Comparison of ENCODE assay signal across 9 cellular contexts in the genomic region with DNA sequence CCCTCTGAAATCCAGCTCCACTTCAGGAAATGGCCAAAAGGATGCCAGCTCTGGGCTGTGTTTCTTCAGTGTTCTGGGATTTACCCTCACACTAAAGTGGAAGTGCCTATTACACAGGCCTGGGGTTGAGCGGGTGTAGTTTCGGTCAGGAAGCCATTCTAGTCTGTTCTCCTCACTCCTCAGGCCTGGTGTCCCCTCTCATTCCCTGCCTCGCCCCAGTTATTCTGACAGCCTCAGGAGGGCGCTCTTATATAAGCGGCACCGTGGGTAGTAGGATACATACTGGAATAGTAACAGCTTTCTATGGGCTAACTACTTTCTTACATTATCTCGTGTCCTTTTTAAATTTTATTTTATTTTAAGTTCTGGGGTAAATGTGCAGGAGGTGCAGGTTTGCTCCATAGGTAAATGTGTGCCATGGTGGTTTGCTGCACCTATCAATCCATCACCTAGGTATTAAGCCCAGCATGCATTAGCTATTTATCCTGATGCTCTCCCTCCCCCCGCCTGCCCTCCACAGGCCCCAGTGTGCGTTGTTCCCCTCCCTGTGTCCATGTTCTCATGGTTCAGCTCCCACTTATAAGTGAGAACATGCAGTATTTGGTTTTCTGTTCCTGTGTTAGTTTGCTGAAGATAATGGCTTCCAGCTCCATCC. TPM values are rescaled to one million over a fixed set of nuclear protein-coding genes. Genes with fewer than 3 reads are reported as not detected.
DNase-seq lines count a peak whose midpoint lies in the region; TF ChIP-seq lines count a peak whose summit lies in the region.
"Had no signal": no experiment of that assay in that cellular context is flagged by ENCODE, and none has a peak within 500 bp of the region (broad histone marks: within the 10 kb centered on the region; RNA-seq: fewer than 3 reads in every experiment).

No MANE protein-coding gene starts in this region.

- TF ChIP-seq CTCF in spleen (IDR thresholded peaks at IDR 0.05 in 8 of 11, conservative IDR thresholded peaks at IDR 0.05 in 3 of 11) = peak in 1 of 11 experiments; percentile 12

- WGBS in spleen, 5 donors = 60 to 81% (median 68%) methylated on average over 8 to 9 of the region's 9 CpGs

- H3K9me3 ChIP-seq in spleen = no peaks in the 10 kb centered on the region

- H3K36me3 ChIP-seq in spleen = no peaks in the 10 kb centered on the region

- DNase-seq in DMS 273 (lab: John Stamatoyannopoulos, UW; ENCODE audit: unreplicated experiment) (peak; percentile 66), DMS 273 treated with DMSO at 0.1 percent for 48 hours (lab: John Stamatoyannopoulos, UW) (no peak), NCI-H146 (lab: John Stamatoyannopoulos, UW) (peak; percentile 58), dermis blood vessel endothelial cell (peak; percentile 12), pons (ENCODE audit: low spot score) (peak; percentile 59), NCI-H187 (lab: John Stamatoyannopoulos, UW) (no peak), spleen (no peak), GOT3 (lab: John Stamatoyannopoulos, UW) (no peak)

- H3K4me3 ChIP-seq in spleen = no peak overlapping the region
- H3K4me3 ChIP-seq: skin epidermis had no signal

- no peak for TF ChIP-seq POLR2A in spleen (IDR thresholded peaks at IDR 0.05)

- no peaks in the 10 kb centered on the region for H3K27me3 ChIP-seq in spleen (replicated peaks in 1 of 7)

- H3K4me1 ChIP-seq in spleen = peaks cover 0 to 20% (median 5%) of the 10 kb centered on the region in 6 donors

- intact Hi-C loops in spleen (cut with DNase I; ENCODE audit: low total_unique reads) = no loop called here

- no peak overlapping the region for H3K27ac ChIP-seq in spleen
- H3K27ac ChIP-seq: skin epidermis had no signal

RNA-seq across cellular contexts. Expression of a gene that starts 12.2 kb away (rescaled TPM):
- total RNA-seq in dermis blood vessel endothelial cell = not detected in 2 replicates
- total RNA-seq in spleen = not detected
- under 1 TPM in 1 of 3 donors, not detected in 2; 0.16 TPM for polyA plus RNA-seq in spleen

RNA-seq across cellular contexts. Expression of a gene that starts 43.1 kb away (rescaled TPM):
- total RNA-seq in dermis blood vessel endothelial cell (5.1 and 5.8 TPM in 2 replicates), spleen (10 to 100 TPM; 13.0 to 99.5 (median 20.4) TPM)
- 10 to 100 TPM in 2 of 3 donors, 1 to 10 TPM in 1; 9.9 to 11.2 (median 10.5) TPM for polyA plus RNA-seq in spleen

Comparison
In these comparisons a context has a peak if more than half of its experiments do, and no peak if none do; other contexts are left out.
1. DNase-seq: peak in DMS 273 (single experiment), NCI-H146 (single experiment), dermis blood vessel endothelial cell (single experiment) and pons (single experiment); none in DMS 273 treated with DMSO at 0.1 percent for 48 hours (single experiment), NCI-H187 (0 of 2), spleen (single experiment) and GOT3 (single experiment).